In the genomic region with DNA sequence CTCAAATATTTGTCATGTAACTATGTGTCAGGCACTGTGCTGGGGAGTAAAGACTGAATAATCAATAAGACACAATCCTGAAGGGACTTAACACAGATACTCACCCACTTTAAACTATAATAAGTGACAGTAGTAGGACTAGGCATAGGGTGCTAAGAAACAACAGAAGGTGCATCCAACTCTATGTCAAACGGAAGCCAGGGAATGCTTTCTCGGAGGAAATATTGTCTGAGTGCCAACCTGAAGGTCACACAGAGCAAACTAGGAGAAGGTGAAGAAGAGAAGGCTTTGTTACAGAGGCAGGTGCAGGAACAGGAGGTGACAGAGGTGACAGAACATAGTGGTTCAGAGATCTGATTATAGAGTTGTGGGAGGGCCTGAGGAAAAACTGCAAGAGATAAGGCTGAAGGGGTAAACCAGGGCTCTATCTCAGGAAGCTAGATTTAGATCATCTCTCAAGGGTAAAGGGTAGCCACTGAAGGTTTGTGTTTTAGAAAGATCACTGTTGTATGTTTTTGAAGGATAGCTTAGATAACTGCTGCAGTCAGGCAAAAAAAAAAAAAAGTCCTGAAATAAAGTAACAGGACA, we compare ENCODE assay signal across 19 cellular contexts.
"Had no signal": no experiment of that assay in that cellular context is flagged by ENCODE, and none has a peak within 500 bp of the region (broad histone marks: within the 10 kb centered on the region; RNA-seq: fewer than 3 reads in every experiment).

No MANE protein-coding gene starts in this region.

- H3K4me1 Mint-ChIP-seq: activated naive CD8-positive, alpha-beta T cell treated with anti-CD3 and anti-CD28 coated beads for 36 hours had no signal

- H3K27ac ChIP-seq: tibial nerve had no signal

- H3K27me3 ChIP-seq: tibial nerve had no signal

- H3K4me1 ChIP-seq: tibial nerve had no signal

- H3K4me3 ChIP-seq: lung, tibial nerve had no signal

- H3K27ac Mint-ChIP-seq: activated naive CD8-positive, alpha-beta T cell treated with anti-CD3 and anti-CD28 coated beads for 36 hours; activated T-helper 1 cell treated with anti-CD3 and anti-CD28 coated beads, Interleukin-12 subunit alpha, Interleukin-12 subunit beta, Interleukin-2, Interleukin-4 antibody, amounts not matched to agents 30 ng/mL and 10 ng/mL and 1 ng/mL, durations not matched to agents 14 hours and 24 hours and 36 hours; stimulated activated naive CD8-positive, alpha-beta T cell treated with anti-CD3 and anti-CD28 coated beads, Interleukin-15, Interleukin-2, amounts not matched to agents 100 ng/mL and 50 ng/mL, for 24 hours had no signal

- ATAC-seq: activated CD4-positive, CD25-positive, alpha-beta regulatory T cell treated with anti-CD3 and anti-CD28 coated beads, Interleukin-2, amount 50 U/mL, for 24 hours; left colon had no signal

- FAIRE-seq: islet of Langerhans, urothelium cell line had no signal

- H3K27me3 Mint-ChIP-seq: activated naive CD8-positive, alpha-beta T cell treated with anti-CD3 and anti-CD28 coated beads for 36 hours; stimulated activated naive CD8-positive, alpha-beta T cell treated with anti-CD3 and anti-CD28 coated beads, Interleukin-15, Interleukin-2, amounts not matched to agents 100 ng/mL and 50 ng/mL, for 24 hours had no signal

- H3K4me3 Mint-ChIP-seq: activated naive CD8-positive, alpha-beta T cell treated with anti-CD3 and anti-CD28 coated beads for 36 hours; activated T-helper 1 cell treated with anti-CD3 and anti-CD28 coated beads, Interleukin-12 subunit alpha, Interleukin-12 subunit beta, Interleukin-2, Interleukin-4 antibody, amounts not matched to agents 30 ng/mL and 10 ng/mL and 1 ng/mL, durations not matched to agents 14 hours and 24 hours and 36 hours; stimulated activated naive CD8-positive, alpha-beta T cell treated with anti-CD3 and anti-CD28 coated beads, Interleukin-15, Interleukin-2, amounts not matched to agents 100 ng/mL and 50 ng/mL, for 24 hours had no signal

- DNase-seq: activated CD4-positive, alpha-beta T cell treated with anti-CD3 and anti-CD28 coated beads, Interleukin-2, amount 50 U/mL, for 1 hour; activated naive CD4-positive, alpha-beta T cell; activated naive CD8-positive, alpha-beta T cell treated with anti-CD3 and anti-CD28 coated beads for 36 hours; amniotic stem cell; foreskin melanocyte; glutamatergic neuron; hippocampal formation; left colon; midbrain; occipital lobe; posterior cingulate gyrus; T-helper 9 cell had no signal

- H3K9me3 Mint-ChIP-seq: activated T-helper 1 cell treated with anti-CD3 and anti-CD28 coated beads, Interleukin-12 subunit alpha, Interleukin-12 subunit beta, Interleukin-2, Interleukin-4 antibody, amounts not matched to agents 30 ng/mL and 10 ng/mL and 1 ng/mL, durations not matched to agents 14 hours and 24 hours and 36 hours had no signal
